ENCODE assay signal across 10 cellular contexts in the genomic region with DNA sequence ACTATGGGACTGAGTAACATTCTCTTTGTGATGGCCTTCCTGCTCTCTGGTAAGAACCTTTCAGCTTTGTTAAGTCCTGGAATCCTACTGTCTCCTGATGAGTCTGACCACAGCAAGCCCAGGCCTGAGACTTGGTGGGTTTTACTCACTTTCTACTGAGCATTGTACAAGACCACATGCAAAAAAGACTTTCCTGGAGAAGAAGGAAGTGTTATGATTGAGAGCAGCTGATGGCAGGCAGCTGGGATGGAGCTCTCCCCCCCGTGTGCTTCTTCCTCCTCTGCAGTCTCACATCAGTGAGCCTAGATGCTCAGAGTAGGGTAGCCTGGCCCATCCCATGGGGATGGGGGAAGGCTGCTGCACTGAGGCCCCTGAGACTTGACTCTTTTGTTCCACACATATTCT. TPM values are rescaled to one million over a fixed set of nuclear protein-coding genes. Genes with fewer than 3 reads are reported as not detected.
DNase-seq lines count a peak whose midpoint lies in the region; ATAC-seq, FAIRE-seq and TF ChIP-seq lines count a peak whose summit lies in the region.
"Had no signal": no experiment of that assay in that cellular context is flagged by ENCODE, and none has a peak within 500 bp of the region (broad histone marks: within the 10 kb centered on the region; RNA-seq: fewer than 3 reads in every experiment).

No MANE protein-coding gene starts in this region.

- H3K4me3 Mint-ChIP-seq in brain = no peak overlapping the region

- no peaks in the 10 kb centered on the region for H4K20me1 ChIP-seq in smooth muscle cell (ENCODE audit: low read depth)

- ATAC-seq in GM21360 (IDR thresholded peaks at IDR 0.05; ENCODE audit: unreplicated experiment) (peak; percentile 38), HG03354 (IDR thresholded peaks at IDR 0.05; ENCODE audit: poor library complexity, severe bottlenecking, unreplicated experiment) (peak; percentile 49)

- 12 to 38% (median 24%) methylated on average over 1 of the region's 1 CpG for WGBS in small intestine, 3 donors
- WGBS in smooth muscle cell (ENCODE audit: low lambda C conversion rate) = 88% methylated on average over 1 of the region's 1 CpG

- FAIRE-seq in GM12892 (lab: Jason Lieb, UNC) (peak; percentile 94), small intestine (lab: Jason Lieb, UNC) (no peak)

- no peak overlapping the region for H2AFZ ChIP-seq in smooth muscle cell (ENCODE audit: low read depth)

- H3K9me3 ChIP-seq in small intestine (ENCODE audit: control insufficient read depth, low read depth) = no peaks in the 10 kb centered on the region
- no peaks in the 10 kb centered on the region for H3K9me3 ChIP-seq in smooth muscle cell (replicated peaks; ENCODE audit: low read depth)

- H3K79me2 ChIP-seq in smooth muscle cell (ENCODE audit: low read depth) = no peaks in the 10 kb centered on the region

- no peak overlapping the region for H3K4me2 ChIP-seq in smooth muscle cell

- H3K4me1 ChIP-seq in small intestine (ENCODE audit: control insufficient read depth in 2 of 2, insufficient read depth in 1 of 2, low read depth in 1 of 2, low read length in 1 of 2) (no peaks in the 10 kb centered on the region), smooth muscle cell (ENCODE audit: low read depth) (no peaks in the 10 kb centered on the region)

- no peak for TF ChIP-seq POLR2A in GM12892 (IDR thresholded peaks at IDR 0.05; ENCODE audit: low read depth, low read length)

- TF ChIP-seq CTCF in brain (conservative IDR thresholded peaks at IDR 0.05) (no peak), smooth muscle cell (IDR thresholded peaks at IDR 0.05; ENCODE audit: borderline replicate concordance, insufficient read depth, poor library complexity, severe bottlenecking) (no peak)

- no peaks in the 10 kb centered on the region for H3K36me3 Mint-ChIP-seq in brain

- no peaks in the 10 kb centered on the region for H3F3A ChIP-seq in smooth muscle cell (ENCODE audit: low read depth)

- no peaks in the 10 kb centered on the region for H3K27me3 Mint-ChIP-seq in brain

- no peak for DNase-seq in GM12892 (ENCODE audit: insufficient read length)
- no peak for DNase-seq in small intestine
- no peak for DNase-seq in inferior parietal cortex (ENCODE audit: extremely low spot score)
- DNase-seq in 8988T = no peak
- DNase-seq in smooth muscle cell (lab: John Stamatoyannopoulos, UW; ENCODE audit: unreplicated experiment) = no peak
- DNase-seq: activated CD4-positive, alpha-beta T cell treated with anti-CD3 and anti-CD28 coated beads for 1 hour; NCI-H345 had no signal

- no peak overlapping the region for H3K9ac ChIP-seq in smooth muscle cell (ENCODE audit: low read depth)

- H3K36me3 ChIP-seq in small intestine (ENCODE audit: control insufficient read depth in 2 of 2, insufficient read depth in 2 of 2, low read length in 2 of 2) (no peaks in the 10 kb centered on the region), smooth muscle cell (ENCODE audit: low read depth) (no peaks in the 10 kb centered on the region)

- H3K27ac ChIP-seq in small intestine (ENCODE audit: low read depth in 1 of 2, low read length in 1 of 2) (no peak overlapping the region), smooth muscle cell (ENCODE audit: low read depth) (no peak overlapping the region)

- no peaks in the 10 kb centered on the region for H3K27me3 ChIP-seq in small intestine (ENCODE audit: control insufficient read depth in 2 of 2, insufficient read depth in 2 of 2, low read length in 2 of 2)
- H3K27me3 ChIP-seq in smooth muscle cell (ENCODE audit: low read depth) = no peaks in the 10 kb centered on the region

- peaks cover 17% of the 10 kb centered on the region for H3K4me1 Mint-ChIP-seq in brain

- H3K4me3 ChIP-seq in small intestine (ENCODE audit: low read depth in 1 of 2, low read length in 2 of 2) (no peak overlapping the region), smooth muscle cell (no peak overlapping the region)

- no peaks in the 10 kb centered on the region for H3K9me3 Mint-ChIP-seq in brain

- H3K27ac Mint-ChIP-seq in brain = peak overlapping the region in 3 of 5 experiments; percentile 1 to 30 (median 21)

RNA-seq across cellular contexts. Expression of a gene that starts 36.4 kb away (rescaled TPM):
- polyA plus RNA-seq in GM12892 (2012; ENCODE audit: missing spikeins) = 21.2 TPM
- polyA plus RNA-seq in brain (ENCODE audit: insufficient read depth, low read depth, low replicate concordance) (1.2 TPM), small intestine (1 to 10 TPM in 2 of 3 donors, under 1 TPM in 1; 0.89 to 2.4 (median 1.9) TPM), smooth muscle cell (not detected in 2 replicates)
- not detected in 2 replicates for total RNA-seq in smooth muscle cell
